8 cellular contexts compared by ENCODE assay signal in the genomic region with DNA sequence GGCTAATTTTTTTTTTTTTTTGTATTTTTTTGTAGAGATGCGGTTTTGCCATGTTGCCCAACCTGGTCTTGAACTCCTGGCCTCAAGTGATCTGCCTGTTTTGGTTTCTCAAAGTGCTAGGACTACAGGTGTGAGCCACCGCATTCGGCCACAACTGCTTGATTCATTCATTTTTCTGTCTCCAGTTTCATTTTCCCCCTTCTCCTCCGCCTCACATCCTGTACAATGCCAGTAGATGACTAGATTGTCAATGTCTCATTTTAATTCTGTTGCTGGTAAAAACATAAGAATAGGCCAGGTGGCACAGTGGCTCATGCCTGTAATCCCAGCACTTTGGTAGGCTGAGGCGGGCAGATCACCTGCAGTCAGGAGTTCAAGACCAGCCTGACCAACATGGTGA. TPM values are rescaled to one million over a fixed set of nuclear protein-coding genes. Genes with fewer than 3 reads are reported as not detected.
DNase-seq lines count a peak whose midpoint lies in the region; ATAC-seq lines count a peak whose summit lies in the region.

No MANE protein-coding gene starts in this region.

- ATAC-seq in GM18511 (IDR thresholded peaks at IDR 0.05; ENCODE audit: unreplicated experiment) (peak; percentile 53), HG02981 (IDR thresholded peaks at IDR 0.05; ENCODE audit: unreplicated experiment) (peak; percentile 50)
- ATAC-seq in naive thymus-derived CD8-positive, alpha-beta T cell, result peak; percentile 59 to 69

- H3K27ac Mint-ChIP-seq in naive thymus-derived CD8-positive, alpha-beta T cell, result peak overlapping the region; percentile 38 to 95 (median 84)

- H3K27me3 Mint-ChIP-seq in naive thymus-derived CD8-positive, alpha-beta T cell, result no peaks in the 10 kb centered on the region

- H3K4me3 Mint-ChIP-seq in naive thymus-derived CD8-positive, alpha-beta T cell, result peak overlapping the region; percentile 43 to 87 (median 64)

- DNase-seq in activated CD4-positive, alpha-beta T cell treated with anti-CD3 and anti-CD28 coated beads for 4 hours, result peak; percentile 56 to 60
- DNase-seq in naive thymus-derived CD8-positive, alpha-beta T cell, result peak in 9 of 10 donors; percentile 13 to 72 (median 50)
- no peak for DNase-seq in NK-92 treated with Interleukin-12 subunit alpha and Interleukin-12 subunit beta, amount 100 ng/mL, for 24 hours (lab: John Stamatoyannopoulos, UW)
- no peak for DNase-seq in GM19238 (ENCODE audit: insufficient read length, low spot score)
- no peak for DNase-seq in cerebellar nuclear complex (lab: John Stamatoyannopoulos, UW)
- DNase-seq in glomerular visceral epithelial cell (ENCODE audit: extremely low spot score), result no peak

- H3K4me1 Mint-ChIP-seq in naive thymus-derived CD8-positive, alpha-beta T cell, result peaks cover 29 to 58% (median 50%) of the 10 kb centered on the region in 4 donors

- no peaks in the 10 kb centered on the region for H3K36me3 Mint-ChIP-seq in naive thymus-derived CD8-positive, alpha-beta T cell

- no peaks in the 10 kb centered on the region for H3K9me3 Mint-ChIP-seq in naive thymus-derived CD8-positive, alpha-beta T cell

- POLR2A ChIA-PET in naive thymus-derived CD8-positive, alpha-beta T cell (lab: Charles Lee), result interaction anchor here (0.5 to 9.1 kb wide), 11 partner anchors 7 to 645 kb away, joined by 3 to 375 read pairs (median 7); a partner anchor contains a TSS

RNA-seq across cellular contexts. Expression of a gene that starts 12.0 kb away (rescaled TPM):
- total RNA-seq in naive thymus-derived CD8-positive, alpha-beta T cell, result 10 to 100 TPM; 39.6 to 40.7 TPM
- 1 to 10 TPM; 3.2 to 9.4 (median 4.1) TPM for polyA plus RNA-seq in naive thymus-derived CD8-positive, alpha-beta T cell

RNA-seq across cellular contexts. Expression of a gene that starts 20.4 kb away (rescaled TPM):
- 10 to 100 TPM; 68.3 to 70.6 TPM for total RNA-seq in naive thymus-derived CD8-positive, alpha-beta T cell
- polyA plus RNA-seq in naive thymus-derived CD8-positive, alpha-beta T cell, result 100 to 1,000 TPM; 103 to 128 (median 119) TPM

Comparison
In these comparisons a context has a peak if more than half of its experiments do, and no peak if none do; other contexts are left out.
1. DNase-seq: peak in activated CD4-positive, alpha-beta T cell treated with anti-CD3 and anti-CD28 coated beads for 4 hours (2 of 2) and naive thymus-derived CD8-positive, alpha-beta T cell (9 of 10); none in NK-92 treated with Interleukin-12 subunit alpha and Interleukin-12 subunit beta, amount 100 ng/mL, for 24 hours (single experiment), GM19238 (single experiment), cerebellar nuclear complex (0 of 2) and glomerular visceral epithelial cell (single experiment).
2. Peak in every context shown above with its lines, with median percentiles within 50 percentile points of each other: ATAC-seq.